ENCODE assay signal across 5 cellular contexts in the genomic region with DNA sequence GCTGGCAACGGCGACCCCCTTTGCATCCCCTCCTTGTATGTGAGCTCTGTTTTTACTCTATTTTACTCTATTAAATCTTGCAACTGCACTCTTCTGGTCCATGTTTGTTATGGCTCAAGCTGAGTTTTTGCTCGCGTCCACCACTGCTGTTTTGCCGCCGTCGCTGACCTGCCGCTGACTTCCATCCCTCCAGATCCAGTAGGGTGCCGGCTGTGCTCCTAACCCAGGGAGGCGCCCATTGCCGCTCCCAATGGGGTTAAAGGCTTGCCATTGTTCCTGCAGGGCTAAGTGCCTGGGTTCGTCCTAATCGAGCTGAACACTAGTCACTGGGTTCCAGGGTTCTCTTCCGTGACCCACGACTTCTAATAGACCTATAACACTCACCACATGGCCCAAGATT.
"Had no signal": no experiment of that assay in that cellular context is flagged by ENCODE, and none has a peak within 500 bp of the region (broad histone marks: within the 10 kb centered on the region; RNA-seq: fewer than 3 reads in every experiment).

No MANE protein-coding gene starts in this region.

- ATAC-seq: GM23338, K562 had no signal

- H3K27ac Mint-ChIP-seq: GM23338 had no signal

- H3K4me3 Mint-ChIP-seq: GM23338, H9 had no signal

- DNase-seq: H9, HCEC 1CT, IMR-90 had no signal
